2 cellular contexts compared by ENCODE assay signal in the genomic region with DNA sequence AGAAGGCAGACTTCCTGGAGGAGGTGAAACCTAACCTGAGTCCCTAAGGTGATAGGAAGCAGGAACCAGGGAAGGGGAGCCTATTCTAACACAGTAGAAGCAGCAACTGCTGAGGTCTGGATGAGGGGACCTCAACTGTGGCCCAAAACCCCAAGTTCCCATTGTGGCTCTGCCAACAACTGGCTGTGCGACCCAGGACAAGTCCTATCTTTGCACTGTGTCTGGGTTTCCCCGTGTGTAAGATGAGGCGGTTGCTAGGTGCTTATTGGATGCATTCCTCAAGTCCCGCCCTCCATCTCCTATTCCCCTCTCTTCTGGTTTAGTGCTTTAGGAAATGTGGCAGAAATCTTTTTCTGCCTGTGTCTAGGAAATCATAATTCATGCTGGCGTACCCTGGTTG.
TF ChIP-seq lines count a peak whose summit lies in the region.

No MANE protein-coding gene starts in this region.

TF ChIP-seq in HepG2, 621 proteins besides CTCF, POLR2A, EP300 and RAD21 (continues in another document):
- TF ChIP-seq, protein P1, sequence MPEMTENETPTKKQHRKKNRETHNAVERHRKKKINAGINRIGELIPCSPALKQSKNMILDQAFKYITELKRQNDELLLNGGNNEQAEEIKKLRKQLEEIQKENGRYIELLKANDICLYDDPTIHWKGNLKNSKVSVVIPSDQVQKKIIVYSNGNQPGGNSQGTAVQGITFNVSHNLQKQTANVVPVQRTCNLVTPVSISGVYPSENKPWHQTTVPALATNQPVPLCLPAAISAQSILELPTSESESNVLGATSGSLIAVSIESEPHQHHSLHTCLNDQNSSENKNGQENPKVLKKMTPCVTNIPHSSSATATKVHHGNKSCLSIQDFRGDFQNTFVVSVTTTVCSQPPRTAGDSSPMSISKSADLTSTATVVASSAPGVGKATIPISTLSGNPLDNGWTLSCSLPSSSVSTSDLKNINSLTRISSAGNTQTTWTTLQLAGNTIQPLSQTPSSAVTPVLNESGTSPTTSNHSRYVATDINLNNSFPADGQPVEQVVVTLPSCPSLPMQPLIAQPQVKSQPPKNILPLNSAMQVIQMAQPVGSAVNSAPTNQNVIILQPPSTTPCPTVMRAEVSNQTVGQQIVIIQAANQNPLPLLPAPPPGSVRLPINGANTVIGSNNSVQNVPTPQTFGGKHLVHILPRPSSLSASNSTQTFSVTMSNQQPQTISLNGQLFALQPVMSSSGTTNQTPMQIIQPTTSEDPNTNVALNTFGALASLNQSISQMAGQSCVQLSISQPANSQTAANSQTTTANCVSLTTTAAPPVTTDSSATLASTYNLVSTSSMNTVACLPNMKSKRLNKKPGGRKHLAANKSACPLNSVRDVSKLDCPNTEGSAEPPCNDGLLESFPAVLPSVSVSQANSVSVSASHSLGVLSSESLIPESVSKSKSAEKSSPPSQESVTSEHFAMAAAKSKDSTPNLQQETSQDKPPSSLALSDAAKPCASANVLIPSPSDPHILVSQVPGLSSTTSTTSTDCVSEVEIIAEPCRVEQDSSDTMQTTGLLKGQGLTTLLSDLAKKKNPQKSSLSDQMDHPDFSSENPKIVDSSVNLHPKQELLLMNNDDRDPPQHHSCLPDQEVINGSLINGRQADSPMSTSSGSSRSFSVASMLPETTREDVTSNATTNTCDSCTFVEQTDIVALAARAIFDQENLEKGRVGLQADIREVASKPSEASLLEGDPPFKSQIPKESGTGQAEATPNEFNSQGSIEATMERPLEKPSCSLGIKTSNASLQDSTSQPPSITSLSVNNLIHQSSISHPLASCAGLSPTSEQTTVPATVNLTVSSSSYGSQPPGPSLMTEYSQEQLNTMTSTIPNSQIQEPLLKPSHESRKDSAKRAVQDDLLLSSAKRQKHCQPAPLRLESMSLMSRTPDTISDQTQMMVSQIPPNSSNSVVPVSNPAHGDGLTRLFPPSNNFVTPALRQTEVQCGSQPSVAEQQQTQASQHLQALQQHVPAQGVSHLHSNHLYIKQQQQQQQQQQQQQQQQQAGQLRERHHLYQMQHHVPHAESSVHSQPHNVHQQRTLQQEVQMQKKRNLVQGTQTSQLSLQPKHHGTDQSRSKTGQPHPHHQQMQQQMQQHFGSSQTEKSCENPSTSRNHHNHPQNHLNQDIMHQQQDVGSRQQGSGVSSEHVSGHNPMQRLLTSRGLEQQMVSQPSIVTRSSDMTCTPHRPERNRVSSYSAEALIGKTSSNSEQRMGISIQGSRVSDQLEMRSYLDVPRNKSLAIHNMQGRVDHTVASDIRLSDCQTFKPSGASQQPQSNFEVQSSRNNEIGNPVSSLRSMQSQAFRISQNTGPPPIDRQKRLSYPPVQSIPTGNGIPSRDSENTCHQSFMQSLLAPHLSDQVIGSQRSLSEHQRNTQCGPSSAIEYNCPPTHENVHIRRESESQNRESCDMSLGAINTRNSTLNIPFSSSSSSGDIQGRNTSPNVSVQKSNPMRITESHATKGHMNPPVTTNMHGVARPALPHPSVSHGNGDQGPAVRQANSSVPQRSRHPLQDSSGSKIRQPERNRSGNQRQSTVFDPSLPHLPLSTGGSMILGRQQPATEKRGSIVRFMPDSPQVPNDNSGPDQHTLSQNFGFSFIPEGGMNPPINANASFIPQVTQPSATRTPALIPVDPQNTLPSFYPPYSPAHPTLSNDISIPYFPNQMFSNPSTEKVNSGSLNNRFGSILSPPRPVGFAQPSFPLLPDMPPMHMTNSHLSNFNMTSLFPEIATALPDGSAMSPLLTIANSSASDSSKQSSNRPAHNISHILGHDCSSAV (CRISPR knock-in tag; IDR thresholded peaks at IDR 0.05; ENCODE audit: borderline replicate concordance), result no peak
- TF ChIP-seq, protein P2, sequence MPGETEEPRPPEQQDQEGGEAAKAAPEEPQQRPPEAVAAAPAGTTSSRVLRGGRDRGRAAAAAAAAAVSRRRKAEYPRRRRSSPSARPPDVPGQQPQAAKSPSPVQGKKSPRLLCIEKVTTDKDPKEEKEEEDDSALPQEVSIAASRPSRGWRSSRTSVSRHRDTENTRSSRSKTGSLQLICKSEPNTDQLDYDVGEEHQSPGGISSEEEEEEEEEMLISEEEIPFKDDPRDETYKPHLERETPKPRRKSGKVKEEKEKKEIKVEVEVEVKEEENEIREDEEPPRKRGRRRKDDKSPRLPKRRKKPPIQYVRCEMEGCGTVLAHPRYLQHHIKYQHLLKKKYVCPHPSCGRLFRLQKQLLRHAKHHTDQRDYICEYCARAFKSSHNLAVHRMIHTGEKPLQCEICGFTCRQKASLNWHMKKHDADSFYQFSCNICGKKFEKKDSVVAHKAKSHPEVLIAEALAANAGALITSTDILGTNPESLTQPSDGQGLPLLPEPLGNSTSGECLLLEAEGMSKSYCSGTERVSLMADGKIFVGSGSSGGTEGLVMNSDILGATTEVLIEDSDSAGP (CRISPR knock-in tag; IDR thresholded peaks at IDR 0.05; ENCODE audit: borderline replicate concordance), result 0 out of 2 replicates have a peak, but pooled peaks have one; percentile 24
- TF ChIP-seq RBM39 (IDR thresholded peaks at IDR 0.05; ENCODE audit: low read depth, low read length, poor library complexity, severe bottlenecking) (no peak), ZNF891 (CRISPR knock-in tag; IDR thresholded peaks at IDR 0.05) (no peak), NFATC3 (CRISPR knock-in tag; IDR thresholded peaks at IDR 0.05) (no peak), ZNF792 (CRISPR knock-in tag; IDR thresholded peaks at IDR 0.05) (no peak), ISX (CRISPR knock-in tag; conservative IDR thresholded peaks at IDR 0.05) (no peak), ATF7-NPFF (CRISPR knock-in tag; IDR thresholded peaks at IDR 0.05; ENCODE audit: low read depth) (no peak)
- TF ChIP-seq, protein P3, sequence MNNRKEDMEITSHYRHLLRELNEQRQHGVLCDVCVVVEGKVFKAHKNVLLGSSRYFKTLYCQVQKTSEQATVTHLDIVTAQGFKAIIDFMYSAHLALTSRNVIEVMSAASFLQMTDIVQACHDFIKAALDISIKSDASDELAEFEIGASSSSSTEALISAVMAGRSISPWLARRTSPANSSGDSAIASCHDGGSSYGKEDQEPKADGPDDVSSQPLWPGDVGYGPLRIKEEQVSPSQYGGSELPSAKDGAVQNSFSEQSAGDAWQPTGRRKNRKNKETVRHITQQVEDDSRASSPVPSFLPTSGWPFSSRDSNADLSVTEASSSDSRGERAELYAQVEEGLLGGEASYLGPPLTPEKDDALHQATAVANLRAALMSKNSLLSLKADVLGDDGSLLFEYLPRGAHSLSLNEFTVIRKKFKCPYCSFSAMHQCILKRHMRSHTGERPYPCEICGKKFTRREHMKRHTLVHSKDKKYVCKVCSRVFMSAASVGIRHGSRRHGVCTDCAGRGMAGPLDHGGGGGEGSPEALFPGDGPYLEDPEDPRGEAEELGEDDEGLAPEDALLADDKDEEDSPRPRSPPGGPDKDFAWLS (CRISPR knock-in tag; IDR thresholded peaks at IDR 0.05; ENCODE audit: borderline replicate concordance), result 0 out of 2 replicates have a peak, but pooled peaks have one; percentile 41
- TF ChIP-seq, protein P4, sequence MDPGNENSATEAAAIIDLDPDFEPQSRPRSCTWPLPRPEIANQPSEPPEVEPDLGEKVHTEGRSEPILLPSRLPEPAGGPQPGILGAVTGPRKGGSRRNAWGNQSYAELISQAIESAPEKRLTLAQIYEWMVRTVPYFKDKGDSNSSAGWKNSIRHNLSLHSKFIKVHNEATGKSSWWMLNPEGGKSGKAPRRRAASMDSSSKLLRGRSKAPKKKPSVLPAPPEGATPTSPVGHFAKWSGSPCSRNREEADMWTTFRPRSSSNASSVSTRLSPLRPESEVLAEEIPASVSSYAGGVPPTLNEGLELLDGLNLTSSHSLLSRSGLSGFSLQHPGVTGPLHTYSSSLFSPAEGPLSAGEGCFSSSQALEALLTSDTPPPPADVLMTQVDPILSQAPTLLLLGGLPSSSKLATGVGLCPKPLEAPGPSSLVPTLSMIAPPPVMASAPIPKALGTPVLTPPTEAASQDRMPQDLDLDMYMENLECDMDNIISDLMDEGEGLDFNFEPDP (CRISPR knock-in tag; conservative IDR thresholded peaks at IDR 0.05), result no peak

TF ChIP-seq in K562, 482 proteins besides CTCF, POLR2A, EP300 and RAD21:
- TF ChIP-seq, protein P5, sequence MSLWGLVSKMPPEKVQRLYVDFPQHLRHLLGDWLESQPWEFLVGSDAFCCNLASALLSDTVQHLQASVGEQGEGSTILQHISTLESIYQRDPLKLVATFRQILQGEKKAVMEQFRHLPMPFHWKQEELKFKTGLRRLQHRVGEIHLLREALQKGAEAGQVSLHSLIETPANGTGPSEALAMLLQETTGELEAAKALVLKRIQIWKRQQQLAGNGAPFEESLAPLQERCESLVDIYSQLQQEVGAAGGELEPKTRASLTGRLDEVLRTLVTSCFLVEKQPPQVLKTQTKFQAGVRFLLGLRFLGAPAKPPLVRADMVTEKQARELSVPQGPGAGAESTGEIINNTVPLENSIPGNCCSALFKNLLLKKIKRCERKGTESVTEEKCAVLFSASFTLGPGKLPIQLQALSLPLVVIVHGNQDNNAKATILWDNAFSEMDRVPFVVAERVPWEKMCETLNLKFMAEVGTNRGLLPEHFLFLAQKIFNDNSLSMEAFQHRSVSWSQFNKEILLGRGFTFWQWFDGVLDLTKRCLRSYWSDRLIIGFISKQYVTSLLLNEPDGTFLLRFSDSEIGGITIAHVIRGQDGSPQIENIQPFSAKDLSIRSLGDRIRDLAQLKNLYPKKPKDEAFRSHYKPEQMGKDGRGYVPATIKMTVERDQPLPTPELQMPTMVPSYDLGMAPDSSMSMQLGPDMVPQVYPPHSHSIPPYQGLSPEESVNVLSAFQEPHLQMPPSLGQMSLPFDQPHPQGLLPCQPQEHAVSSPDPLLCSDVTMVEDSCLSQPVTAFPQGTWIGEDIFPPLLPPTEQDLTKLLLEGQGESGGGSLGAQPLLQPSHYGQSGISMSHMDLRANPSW (CRISPR knock-in tag; IDR thresholded peaks at IDR 0.05), result no peak
- TF ChIP-seq, protein P6, sequence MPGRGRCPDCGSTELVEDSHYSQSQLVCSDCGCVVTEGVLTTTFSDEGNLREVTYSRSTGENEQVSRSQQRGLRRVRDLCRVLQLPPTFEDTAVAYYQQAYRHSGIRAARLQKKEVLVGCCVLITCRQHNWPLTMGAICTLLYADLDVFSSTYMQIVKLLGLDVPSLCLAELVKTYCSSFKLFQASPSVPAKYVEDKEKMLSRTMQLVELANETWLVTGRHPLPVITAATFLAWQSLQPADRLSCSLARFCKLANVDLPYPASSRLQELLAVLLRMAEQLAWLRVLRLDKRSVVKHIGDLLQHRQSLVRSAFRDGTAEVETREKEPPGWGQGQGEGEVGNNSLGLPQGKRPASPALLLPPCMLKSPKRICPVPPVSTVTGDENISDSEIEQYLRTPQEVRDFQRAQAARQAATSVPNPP (IDR thresholded peaks at IDR 0.05; ENCODE audit: borderline replicate concordance, insufficient read depth, insufficient read length), result no peak
- no peak for TF ChIP-seq TSC22D4 (tag; IDR thresholded peaks at IDR 0.05)
- TF ChIP-seq, protein P7, sequence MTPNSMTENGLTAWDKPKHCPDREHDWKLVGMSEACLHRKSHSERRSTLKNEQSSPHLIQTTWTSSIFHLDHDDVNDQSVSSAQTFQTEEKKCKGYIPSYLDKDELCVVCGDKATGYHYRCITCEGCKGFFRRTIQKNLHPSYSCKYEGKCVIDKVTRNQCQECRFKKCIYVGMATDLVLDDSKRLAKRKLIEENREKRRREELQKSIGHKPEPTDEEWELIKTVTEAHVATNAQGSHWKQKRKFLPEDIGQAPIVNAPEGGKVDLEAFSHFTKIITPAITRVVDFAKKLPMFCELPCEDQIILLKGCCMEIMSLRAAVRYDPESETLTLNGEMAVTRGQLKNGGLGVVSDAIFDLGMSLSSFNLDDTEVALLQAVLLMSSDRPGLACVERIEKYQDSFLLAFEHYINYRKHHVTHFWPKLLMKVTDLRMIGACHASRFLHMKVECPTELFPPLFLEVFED (CRISPR knock-in tag; conservative IDR thresholded peaks at IDR 0.05), result no peak
- TF ChIP-seq ZFP36 (IDR thresholded peaks at IDR 0.05; ENCODE audit: low read depth, low read length, partially characterized antibody), result peak; percentile 20
